Comparison of ENCODE assay signal across 9 cellular contexts in the genomic region with DNA sequence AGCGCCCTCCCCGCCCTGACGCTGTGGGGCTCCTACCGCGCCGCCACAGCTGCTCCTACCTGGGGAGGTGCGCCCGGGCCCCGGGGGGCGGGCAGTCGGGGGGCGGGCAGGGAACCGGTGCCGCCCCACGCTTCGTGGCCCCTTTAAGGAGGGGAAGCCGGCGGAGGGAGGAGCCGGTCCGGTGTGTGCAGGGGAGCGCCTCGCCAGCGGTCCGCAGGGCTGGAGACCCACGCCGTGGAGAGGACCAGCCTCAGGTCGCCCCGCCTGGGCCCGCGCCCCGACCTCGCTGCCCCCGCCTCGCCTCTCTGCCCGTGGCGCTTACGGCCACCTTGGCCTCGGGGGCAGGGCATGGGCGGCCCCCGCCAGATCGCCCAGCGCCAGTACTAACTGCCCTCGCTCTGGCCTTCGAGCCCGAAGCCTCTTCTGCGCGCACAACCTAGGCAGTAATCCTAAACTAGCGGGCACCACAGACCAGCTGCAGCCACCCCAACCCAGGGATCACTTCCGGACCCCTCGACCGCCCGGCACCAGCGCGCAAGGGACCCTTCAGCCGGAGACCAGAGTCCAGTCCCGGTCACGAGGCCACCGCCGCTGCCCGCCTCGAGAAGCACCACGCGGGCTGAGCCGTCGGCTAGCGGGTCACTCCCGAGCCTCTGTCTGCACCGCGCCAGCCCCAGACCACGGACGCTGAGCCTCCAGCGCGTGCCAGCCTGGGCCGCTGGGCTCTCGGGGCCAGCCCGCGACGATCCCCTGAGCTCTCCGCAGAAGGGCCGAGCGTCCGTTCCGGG. TPM values are rescaled to one million over a fixed set of nuclear protein-coding genes. Genes with fewer than 3 reads are reported as not detected.
DNase-seq lines count a peak whose midpoint lies in the region; ATAC-seq and TF ChIP-seq lines count a peak whose summit lies in the region.
"Had no signal": no experiment of that assay in that cellular context is flagged by ENCODE, and none has a peak within 500 bp of the region (broad histone marks: within the 10 kb centered on the region; RNA-seq: fewer than 3 reads in every experiment).

A gene (plus strand): TSS at position 171 of the 788 bp plus-strand sequence. CDS start 689 bp downstream, outside the sequence.

- H4K91ac ChIP-seq in mesenchymal stem cell (ENCODE audit: low read length) = no peak within 1 kb of the TSS

- no peak within 1 kb of the TSS for H2AFZ ChIP-seq in mesenchymal stem cell (ENCODE audit: low read depth, low read length)

- H3K4me3 ChIP-seq in adipocyte (ENCODE audit: low read length) (peak within 1 kb of the TSS; percentile 52), mesenchymal stem cell (ENCODE audit: insufficient read depth in 1 of 2, low read depth in 1 of 2, low read length in 2 of 2) (peak within 1 kb of the TSS; percentile 33 to 49), upper lobe of right lung (peak within 1 kb of the TSS; percentile 19), adrenal gland (peak within 1 kb of the TSS in 1 of 4 donors; percentile 41)

- H2BK120ac ChIP-seq in mesenchymal stem cell (ENCODE audit: low read depth, low read length) = no peak within 1 kb of the TSS

- peaks cover 79% of the 10 kb centered on the region for H3K27me3 ChIP-seq in adipocyte (replicated peaks; ENCODE audit: control insufficient read depth, insufficient read depth, low read length)
- peaks cover 89 to 91% of the 10 kb centered on the region in 2 experiments for H3K27me3 ChIP-seq in mesenchymal stem cell (ENCODE audit: control insufficient read depth in 1 of 2, insufficient read depth in 1 of 2, low read length in 2 of 2)
- peaks cover 100% of the 10 kb centered on the region for H3K27me3 ChIP-seq in upper lobe of right lung
- H3K27me3 ChIP-seq in adrenal gland = peaks cover 98% of the 10 kb centered on the region

- TF ChIP-seq POLR2A in adrenal gland (IDR thresholded peaks at IDR 0.05) = no peak

- H3K4me2 ChIP-seq in mesenchymal stem cell (ENCODE audit: low read length, poor library complexity, severe bottlenecking) = peak within 1 kb of the TSS; percentile 18
- H3K4me2 ChIP-seq: KMS-11 had no signal

- no peak within 1 kb of the TSS for H2BK15ac ChIP-seq in mesenchymal stem cell (ENCODE audit: low read depth, poor library complexity, severe bottlenecking)

- intact Hi-C loops in cardiac septum (cut with DNase I) = no loop called here
- intact Hi-C loops in Right ventricle myocardium inferior (cut with DNase I) = no loop called here
- intact Hi-C loops in upper lobe of right lung (cut with DNase I) = no loop called here
- intact Hi-C loops in adrenal gland (cut with DNase I) = no loop called here

- no peak within 1 kb of the TSS for H3K4ac ChIP-seq in mesenchymal stem cell (ENCODE audit: low read depth in 1 of 2, low read length in 2 of 2)

- H3K79me1 ChIP-seq in mesenchymal stem cell (replicated peaks; ENCODE audit: low read length, poor library complexity, severe bottlenecking) = no peaks in the 10 kb centered on the region

- H2BK12ac ChIP-seq in mesenchymal stem cell (ENCODE audit: low read length in 2 of 2) = no peak within 1 kb of the TSS

- H3K4me1 ChIP-seq in adipocyte (ENCODE audit: control insufficient read depth, insufficient read depth, low read length) (peaks cover 6% of the 10 kb centered on the region), mesenchymal stem cell (ENCODE audit: control insufficient read depth, insufficient read depth, low read depth, low read length) (peaks cover 36% of the 10 kb centered on the region), upper lobe of right lung (peaks cover 8% of the 10 kb centered on the region), adrenal gland (replicated peaks in 1 of 2) (peaks cover 0 to 17% of the 10 kb centered on the region in 2 donors)

- H4K8ac ChIP-seq in mesenchymal stem cell (ENCODE audit: low read length) = no peak within 1 kb of the TSS

- H3K9me3 ChIP-seq in adipocyte (ENCODE audit: control insufficient read depth, low read length) (peaks cover 6% of the 10 kb centered on the region), mesenchymal stem cell (ENCODE audit: control insufficient read depth, low read length) (peaks cover 13% of the 10 kb centered on the region), upper lobe of right lung (no peaks in the 10 kb centered on the region), adrenal gland (replicated peaks in 1 of 3) (no peaks in the 10 kb centered on the region)

- H3K23ac ChIP-seq in mesenchymal stem cell (ENCODE audit: low read length in 2 of 2) = no peak within 1 kb of the TSS

- WGBS in mesenchymal stem cell = 1% methylated on average over 44 of the region's 83 CpGs
- WGBS in adrenal gland, 4 donors = 0 to 4% (median 1%) methylated on average over 17 to 83 of the region's 83 CpGs; no CpG with 5 or more reads in 1 of the 4 donors

- TF ChIP-seq CTCF in upper lobe of right lung (IDR thresholded peaks at IDR 0.05) (no peak), adrenal gland (IDR thresholded peaks at IDR 0.05) (no peak)

- H3K9ac ChIP-seq in adipocyte (ENCODE audit: low read length) (no peak within 1 kb of the TSS), mesenchymal stem cell (ENCODE audit: low read length) (no peak within 1 kb of the TSS)
- H3K9ac ChIP-seq: KMS-11 had no signal

- H3K14ac ChIP-seq in mesenchymal stem cell (ENCODE audit: low read length in 2 of 2) = no peak within 1 kb of the TSS

- ATAC-seq in Right ventricle myocardium inferior (no peak), upper lobe of right lung (peak; percentile 22)

- no peak within 1 kb of the TSS for H2BK5ac ChIP-seq in mesenchymal stem cell (ENCODE audit: low read depth, low read length, poor library complexity, severe bottlenecking)

- no peak within 1 kb of the TSS for H3K18ac ChIP-seq in mesenchymal stem cell (ENCODE audit: low read depth in 1 of 2, low read length in 2 of 2)

- H3K36me3 ChIP-seq in adipocyte (ENCODE audit: control insufficient read depth, insufficient read depth, low read length, severe bottlenecking) = no peaks in the 10 kb centered on the region
- peaks cover 0 to 3% of the 10 kb centered on the region in 2 experiments for H3K36me3 ChIP-seq in mesenchymal stem cell (ENCODE audit: control insufficient read depth in 1 of 2, insufficient read depth in 2 of 2, low read depth in 1 of 2, low read length in 2 of 2)
- no peaks in the 10 kb centered on the region for H3K36me3 ChIP-seq in upper lobe of right lung
- no peaks in the 10 kb centered on the region for H3K36me3 ChIP-seq in adrenal gland (replicated peaks in 1 of 2)

- H3K27ac ChIP-seq in mesenchymal stem cell (ENCODE audit: low read length, poor library complexity, severe bottlenecking) (no peak within 1 kb of the TSS), upper lobe of right lung (no peak within 1 kb of the TSS), adrenal gland (no peak within 1 kb of the TSS)
- H3K27ac ChIP-seq: KMS-11 had no signal

- no peak within 1 kb of the TSS for H2AK5ac ChIP-seq in mesenchymal stem cell (ENCODE audit: low read length, severe bottlenecking)

- DNase-seq in cardiac septum (ENCODE audit: low spot score) (peak; percentile 72), Right ventricle myocardium inferior (ENCODE audit: missing footprints) (no peak), adipocyte (ENCODE audit: low read depth) (no peak), mesenchymal stem cell (no peak), upper lobe of right lung (peak; percentile 64), adrenal gland (no peak), globus pallidus (ENCODE audit: low spot score) (no peak)
- no peak for DNase-seq in activated effector memory CD4-positive, alpha-beta T cell treated with anti-CD3 and anti-CD28 coated beads, Interleukin-2, amount 50 U/mL, for 16 hours

RNA-seq across cellular contexts. Expression of the gene that starts here (rescaled TPM):
- total RNA-seq in cardiac septum (not detected), Right ventricle myocardium inferior (not detected), upper lobe of right lung (not detected), adrenal gland (under 1 TPM in 1 of 8 donors, not detected in 7; 0.78 TPM)
- polyA plus RNA-seq in mesenchymal stem cell (2013, experiment 1 of 2) = not detected
- polyA plus RNA-seq in mesenchymal stem cell (2013, experiment 2 of 2) = not detected
- polyA plus RNA-seq in adrenal gland = not detected

Comparison
In these comparisons a context has a peak if more than half of its experiments do, and no peak if none do; other contexts are left out.
1. Peak in DNase-seq in cardiac septum; RNA of the gene not detected or under 1 TPM.
2. Peak in DNase-seq, ATAC-seq and H3K4me3 ChIP-seq in upper lobe of right lung; RNA of the gene not detected or under 1 TPM.